ENCODE assay signal across 24 cellular contexts in genomic region chr1:244057474-244058385, GRCh38. TPM values are rescaled to one million over a fixed set of nuclear protein-coding genes. Genes with fewer than 3 reads are reported as not detected.
DNase-seq lines count a peak whose midpoint lies in the region; ATAC-seq and TF ChIP-seq lines count a peak whose summit lies in the region.
"Had no signal": no experiment of that assay in that cellular context is flagged by ENCODE, and none has a peak within 500 bp of the region (broad histone marks: within the 10 kb centered on the region; RNA-seq: fewer than 3 reads in every experiment).

No MANE protein-coding gene starts in this region.

- no peak overlapping the region for H3K18ac ChIP-seq in neuronal stem cell (ENCODE audit: low read length)

- no peak overlapping the region for H3K4ac ChIP-seq in neuronal stem cell (ENCODE audit: low read length)

- no peak overlapping the region for H4K8ac ChIP-seq in neuronal stem cell (ENCODE audit: low read depth, low read length)

- peaks cover 13 to 42% of the 10 kb centered on the region in 2 donors for H3K36me3 ChIP-seq in neuronal stem cell (replicated peaks in 1 of 2; ENCODE audit: control insufficient read depth in 2 of 2, insufficient read depth in 2 of 2, low read length in 2 of 2)
- H3K36me3 ChIP-seq: ovary had no signal

- no peak overlapping the region for H3K4me2 ChIP-seq in neuronal stem cell (ENCODE audit: insufficient read depth, low read length, poor library complexity, severe bottlenecking)

- H3K27ac ChIP-seq in dorsolateral prefrontal cortex (peak overlapping the region in 57 of 59 donors; percentile 8 to 99 (median 91)), neuronal stem cell (replicated peaks; ENCODE audit: low read length) (peak overlapping the region; percentile 37)
- H3K27ac ChIP-seq: 22Rv1, GM23248, ovary, right atrium auricular region, SJCRH30 had no signal

- H3K4me1 ChIP-seq in neuronal stem cell (ENCODE audit: control insufficient read depth in 2 of 2, insufficient read depth in 1 of 2, low read depth in 1 of 2, low read length in 2 of 2), result peaks cover 23 to 56% of the 10 kb centered on the region in 2 donors
- H3K4me1 ChIP-seq: right atrium auricular region had no signal

- no peak overlapping the region for H2AFZ ChIP-seq in neuronal stem cell (ENCODE audit: low read length)
- H2AFZ ChIP-seq: GM23248 had no signal

- no peaks in the 10 kb centered on the region for H3K27me3 ChIP-seq in dorsolateral prefrontal cortex
- no peaks in the 10 kb centered on the region for H3K27me3 ChIP-seq in neuronal stem cell (ENCODE audit: control insufficient read depth in 3 of 3, insufficient read depth in 3 of 3, low read depth in 1 of 3, low read length in 3 of 3)
- H3K27me3 ChIP-seq: heart left ventricle, ovary, right atrium auricular region, SJCRH30 had no signal

- WGBS in neuronal stem cell (ENCODE audit: extremely low coverage in 2 of 2, insufficient read length in 2 of 2, insufficient replicate concordance in 1 of 2), 2 donors, result no CpG with 5 or more reads among the region's 12 CpGs

- H2BK12ac ChIP-seq in neuronal stem cell (ENCODE audit: low read length), result no peak overlapping the region

- no peak overlapping the region for H2BK120ac ChIP-seq in neuronal stem cell (ENCODE audit: low read depth, low read length)

- no peak overlapping the region for H3K23ac ChIP-seq in neuronal stem cell (ENCODE audit: low read depth, low read length, poor library complexity)

- peaks cover 8% of the 10 kb centered on the region for H3K79me1 ChIP-seq in neuronal stem cell (ENCODE audit: low read depth, low read length)

- H2BK15ac ChIP-seq in neuronal stem cell (ENCODE audit: low read length), result no peak overlapping the region

- peak; percentile 27 for DNase-seq in DMS 273 (lab: John Stamatoyannopoulos, UW; ENCODE audit: unreplicated experiment)
- no peak for DNase-seq in DMS 273 treated with DMSO at 0.1 percent for 48 hours (lab: John Stamatoyannopoulos, UW)
- DNase-seq in NCI-H524 treated with DMSO at 0.1 percent for 48 hours (lab: John Stamatoyannopoulos, UW), result peak; percentile 28
- DNase-seq in dorsolateral prefrontal cortex, result no peak
- DNase-seq in neuronal stem cell (ENCODE audit: low spot score), result no peak
- no peak for DNase-seq in NCI-H69 (lab: John Stamatoyannopoulos, UW)
- DNase-seq: activated CD4-positive, alpha-beta T cell treated with anti-CD3 and anti-CD28 coated beads, Interleukin-2, amount 50 U/mL, for 4 hours; activated gamma-delta T cell; amniotic stem cell; GM23248; heart left ventricle; NCI-H1048; NCI-H1930; NCI-H226; ovary; stimulated activated CD4-positive, alpha-beta T cell treated with anti-CD3 and anti-CD28 coated beads, Interleukin-4, amount 100 ng/mL, for 4 hours; stimulated activated naive CD8-positive, alpha-beta T cell treated with anti-CD3 and anti-CD28 coated beads, Interleukin-15, Interleukin-2, amounts not matched to agents 100 U/mL and 50 U/mL, for 24 hours; T-helper 2 cell had no signal

- no peak for ATAC-seq in HG03354 (IDR thresholded peaks at IDR 0.05; ENCODE audit: poor library complexity, severe bottlenecking, unreplicated experiment)
- ATAC-seq in HG02870 (IDR thresholded peaks at IDR 0.05; ENCODE audit: unreplicated experiment), result no peak
- ATAC-seq: Panc1; stimulated activated naive CD8-positive, alpha-beta T cell treated with anti-CD3 and anti-CD28 coated beads, Interleukin-15, Interleukin-2, amounts not matched to agents 100 U/mL and 50 U/mL, for 24 hours had no signal

- TF ChIP-seq CTCF in dorsolateral prefrontal cortex (IDR thresholded peaks at IDR 0.05 in 54 of 56, conservative IDR thresholded peaks at IDR 0.05 in 2 of 56; ENCODE audit: low read depth in 1 of 56, partially characterized antibody in 56 of 56), result no peak

- intact Hi-C loops in dorsolateral prefrontal cortex (cut with DNase I), result no loop called here

- H3K14ac ChIP-seq in neuronal stem cell (ENCODE audit: low read length), result no peak overlapping the region

- no peaks in the 10 kb centered on the region for H3K9me3 ChIP-seq in neuronal stem cell (replicated peaks in 1 of 2; ENCODE audit: control insufficient read depth in 2 of 2, insufficient read depth in 1 of 2, low read depth in 1 of 2, low read length in 2 of 2)
- H3K9me3 ChIP-seq: heart left ventricle, ovary, right atrium auricular region, SJCRH30 had no signal

- H2BK5ac ChIP-seq in neuronal stem cell (ENCODE audit: low read length), result no peak overlapping the region

- H3K9ac ChIP-seq in neuronal stem cell (ENCODE audit: low read depth, low read length, poor library complexity), result no peak overlapping the region
- H3K9ac ChIP-seq: GM23248 had no signal

- peak overlapping the region in 42 of 59 donors; percentile 2 to 98 (median 78) for H3K4me3 ChIP-seq in dorsolateral prefrontal cortex
- no peak overlapping the region for H3K4me3 ChIP-seq in neuronal stem cell (ENCODE audit: low read length in 2 of 2)
- H3K4me3 ChIP-seq: GM23248, heart left ventricle, ovary, right atrium auricular region, SJCRH30 had no signal

- no peak overlapping the region for H4K91ac ChIP-seq in neuronal stem cell (ENCODE audit: low read depth, low read length, poor library complexity)

- H2AK5ac ChIP-seq in neuronal stem cell (ENCODE audit: low read depth, low read length), result no peak overlapping the region

RNA-seq across cellular contexts. Expression of gene ZBTB18, which starts 6.6 kb away (rescaled TPM):
- total RNA-seq in dorsolateral prefrontal cortex, result 100 to 1,000 TPM in 64 of 120 experiments, 10 to 100 TPM in 56; 44.0 to 166 (median 102) TPM
- 29.1 TPM for polyA plus RNA-seq in neuronal stem cell (2013, experiment 1 of 2)
- polyA plus RNA-seq in neuronal stem cell (2013, experiment 2 of 2), result 30.0 TPM

Comparison
In these comparisons a context has a peak if more than half of its experiments do, and no peak if none do; other contexts are left out.
1. DNase-seq: peak in DMS 273 (single experiment) and NCI-H524 treated with DMSO at 0.1 percent for 48 hours (single experiment); none in DMS 273 treated with DMSO at 0.1 percent for 48 hours (single experiment), dorsolateral prefrontal cortex (0 of 10), neuronal stem cell (single experiment) and NCI-H69 (single experiment).
2. H3K4me3 ChIP-seq: peak in dorsolateral prefrontal cortex (42 of 59); none in neuronal stem cell (0 of 2).